In the genomic region with DNA sequence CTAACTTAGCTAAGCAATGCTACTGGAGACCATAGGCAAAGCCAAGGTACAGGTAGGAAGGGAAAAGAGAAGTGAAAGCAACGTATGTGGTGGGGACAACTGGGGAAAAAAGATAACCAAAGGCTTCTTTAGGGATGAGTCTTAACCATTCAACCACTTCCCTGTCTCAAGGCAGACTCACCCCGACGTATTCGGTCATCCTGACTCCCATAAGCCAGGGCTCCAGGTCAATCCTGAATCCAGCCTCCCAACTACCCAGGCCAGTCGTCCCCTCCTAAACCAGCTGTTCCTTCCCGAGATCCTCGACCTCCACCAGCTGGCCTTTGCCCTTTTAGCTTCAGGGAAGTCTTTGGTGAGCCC, we compare ENCODE assay signal across 8 cellular contexts. TPM values are rescaled to one million over a fixed set of nuclear protein-coding genes. Genes with fewer than 3 reads are reported as not detected.
DNase-seq lines count a peak whose midpoint lies in the region; ATAC-seq and TF ChIP-seq lines count a peak whose summit lies in the region.

No MANE protein-coding gene starts in this region.

- no peak for ATAC-seq in GM21526 (IDR thresholded peaks at IDR 0.05; ENCODE audit: low FRiP score, unreplicated experiment)

- peaks cover 11% of the 10 kb centered on the region for H3K4me1 ChIP-seq in HAP-1
- peaks cover 20% of the 10 kb centered on the region for H3K4me1 ChIP-seq in muscle layer of colon (ENCODE audit: insufficient read depth, low read length)

- TF ChIP-seq POLR2A in NB4 (IDR thresholded peaks at IDR 0.05; ENCODE audit: extremely low read depth, insufficient read length), result no peak

- TF ChIP-seq CTCF in GM12865 (IDR thresholded peaks at IDR 0.05; ENCODE audit: insufficient read depth, low read depth, low read length, missing control alignments) (no peak), NB4 (IDR thresholded peaks at IDR 0.05; ENCODE audit: low read depth, low read length) (no peak), dorsolateral prefrontal cortex (IDR thresholded peaks at IDR 0.05 in 54 of 56, conservative IDR thresholded peaks at IDR 0.05 in 2 of 56; ENCODE audit: low read depth in 1 of 56, partially characterized antibody in 56 of 56) (no peak)

- peak overlapping the region; percentile 67 for H3K4me3 ChIP-seq in GM12865 (ENCODE audit: low read depth, low read length)
- H3K4me3 ChIP-seq in HAP-1, result peak overlapping the region; percentile 91
- peak overlapping the region; percentile 99 for H3K4me3 ChIP-seq in NB4 (ENCODE audit: low read depth, low read length)
- peak overlapping the region; percentile 64 to 96 (median 87) for H3K4me3 ChIP-seq in dorsolateral prefrontal cortex
- peak overlapping the region; percentile 75 to 99 for H3K4me3 ChIP-seq in muscle layer of colon (ENCODE audit: low read depth in 1 of 2, low read length in 2 of 2)

- intact Hi-C loops in dorsolateral prefrontal cortex (cut with DNase I), result loop anchor here (1.0 to 10.0 kb wide), 3 partner anchors 23 to 107 kb away; partner anchors contain the start of genes ARFGAP2 (in 2 of the 2) and MYBPC3 (in 1 of the 2)

- no peaks in the 10 kb centered on the region for H3K27me3 ChIP-seq in HAP-1 (ENCODE audit: low read depth)
- no peaks in the 10 kb centered on the region for H3K27me3 ChIP-seq in dorsolateral prefrontal cortex
- H3K27me3 ChIP-seq in muscle layer of colon (ENCODE audit: control insufficient read depth in 1 of 2, insufficient read depth in 2 of 2, low read length in 2 of 2), result no peaks in the 10 kb centered on the region

- in situ Hi-C loops in HAP-1 (cut with MboI; ENCODE audit: low sequenced_read_pairs), result no loop called here

- H3K27ac ChIP-seq in dorsolateral prefrontal cortex, result peak overlapping the region; percentile 32 to 97 (median 91)
- peak overlapping the region; percentile 83 for H3K27ac ChIP-seq in muscle layer of colon (ENCODE audit: low read depth, low read length)

- H3K9me3 ChIP-seq in HAP-1 (no peaks in the 10 kb centered on the region), muscle layer of colon (ENCODE audit: low read length) (no peaks in the 10 kb centered on the region)

- peak overlapping the region; percentile 95 for H3K9ac ChIP-seq in muscle layer of colon (ENCODE audit: low read length)

- peak; percentile 49 for DNase-seq in GM12865 (ENCODE audit: low read depth)
- no peak for DNase-seq in HAP-1 (ENCODE audit: low spot score in 2 of 2)
- DNase-seq in NB4 (ENCODE audit: low read depth), result no peak
- no peak for DNase-seq in dorsolateral prefrontal cortex
- no peak for DNase-seq in NCI-H1048 (lab: John Stamatoyannopoulos, UW)
- no peak for DNase-seq in activated CD8-positive, alpha-beta memory T cell treated with anti-CD3 and anti-CD28 coated beads for 24 hours

- H3K36me3 ChIP-seq in HAP-1 (replicated peaks) (peaks cover 31% of the 10 kb centered on the region), muscle layer of colon (ENCODE audit: insufficient read depth, low read length) (peaks cover 24% of the 10 kb centered on the region)

RNA-seq across cellular contexts. Expression of gene ACP2, which starts 0.3 kb away (rescaled TPM):
- 10 to 100 TPM; 23.3 to 58.3 (median 37.1) TPM for total RNA-seq in dorsolateral prefrontal cortex

RNA-seq across cellular contexts. Expression of gene NR1H3, which starts 9.5 kb away (rescaled TPM):
- 10 to 100 TPM; 12.9 to 37.0 (median 21.7) TPM for total RNA-seq in dorsolateral prefrontal cortex

RNA-seq across cellular contexts. Expression of gene MADD, which starts 21.6 kb away (rescaled TPM):
- 100 to 1,000 TPM; 149 to 312 (median 228) TPM for total RNA-seq in dorsolateral prefrontal cortex

RNA-seq across cellular contexts. Expression of gene DDB2, which starts 33.5 kb away (rescaled TPM):
- total RNA-seq in dorsolateral prefrontal cortex, result 10 to 100 TPM in 118 of 120 experiments, 1 to 10 TPM in 2; 7.0 to 40.6 (median 19.7) TPM
